In the genomic region with DNA sequence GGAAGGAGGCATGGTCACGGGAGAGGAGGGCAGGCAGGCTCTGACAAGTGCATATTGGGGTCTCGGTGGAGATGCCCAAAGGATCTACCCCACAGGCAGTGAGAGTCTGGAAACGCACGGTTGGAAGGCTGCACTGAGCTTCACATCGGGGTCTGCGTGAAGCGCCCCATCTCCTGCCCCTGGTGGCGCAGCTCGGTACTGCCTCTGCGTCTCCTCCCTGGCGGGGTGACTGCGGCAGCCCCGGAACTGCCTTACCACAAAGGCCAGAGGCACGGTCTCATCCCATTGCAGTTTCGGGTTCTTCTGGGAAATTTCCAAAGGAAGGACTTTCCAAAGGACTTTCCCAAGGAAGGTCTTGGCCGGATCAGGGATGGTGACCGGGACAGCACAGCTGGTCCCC, we compare ENCODE assay signal across 8 cellular contexts.
DNase-seq lines count a peak whose midpoint lies in the region; FAIRE-seq and TF ChIP-seq lines count a peak whose summit lies in the region.

No MANE protein-coding gene starts in this region.

- no peak for FAIRE-seq in urothelium cell line (lab: Jason Lieb, UNC)

- H3K18ac ChIP-seq in mesendoderm (ENCODE audit: low read length): no peak overlapping the region

- DNase-seq in HuH-7.5 (ENCODE audit: low spot score): peak; percentile 24
- DNase-seq in activated T-cell treated with anti-CD3 and anti-CD28 coated beads, Interleukin-2, amount 50 U/mL, for 48 hours: peak; percentile 70 to 71
- peak; percentile 39 for DNase-seq in mesendoderm
- DNase-seq in urothelium cell line (ENCODE audit: low spot score): peak; percentile 23
- DNase-seq in GDM1 (lab: John Stamatoyannopoulos, UW): no peak
- no peak for DNase-seq in NCI-H1694 treated with DMSO at 0.1 percent for 48 hours (lab: John Stamatoyannopoulos, UW)
- DNase-seq in dedifferentiated amniotic fluid mesenchymal stem cell (ENCODE audit: extremely low spot score): no peak

- no peak overlapping the region for H3K9ac ChIP-seq in mesendoderm (ENCODE audit: low read length)

- H2BK15ac ChIP-seq in mesendoderm (replicated peaks; ENCODE audit: low read depth): no peak overlapping the region

- peak; percentile 63 for TF ChIP-seq CTCF in 22Rv1 (IDR thresholded peaks at IDR 0.05)

- no peak overlapping the region for H3K4ac ChIP-seq in mesendoderm (ENCODE audit: low read depth, low read length)

- no peak overlapping the region for H3K4me3 ChIP-seq in mesendoderm (ENCODE audit: low read length)

- H2AK5ac ChIP-seq in mesendoderm (ENCODE audit: low read length): no peak overlapping the region

- no peak overlapping the region for H3K27ac ChIP-seq in 22Rv1
- H3K27ac ChIP-seq in mesendoderm (ENCODE audit: low read depth, low read length): no peak overlapping the region

- no peak overlapping the region for H4K5ac ChIP-seq in mesendoderm (ENCODE audit: low read length)

- H3K4me1 ChIP-seq in mesendoderm (ENCODE audit: control insufficient read depth, low read depth, low read length): no peaks in the 10 kb centered on the region

- H3K79me1 ChIP-seq in mesendoderm (ENCODE audit: low read length): no peaks in the 10 kb centered on the region

- H3K4me2 ChIP-seq in mesendoderm (ENCODE audit: low read length): no peak overlapping the region

- H4K8ac ChIP-seq in mesendoderm (ENCODE audit: low read depth, low read length): no peak overlapping the region

- no peak overlapping the region for H3K56ac ChIP-seq in mesendoderm (ENCODE audit: low read length)

- no peak overlapping the region for H2BK5ac ChIP-seq in mesendoderm (ENCODE audit: low read length)

- no peaks in the 10 kb centered on the region for H3K27me3 ChIP-seq in mesendoderm (ENCODE audit: insufficient read depth, low read length, poor library complexity)

- WGBS in mesendoderm (ENCODE audit: extremely low coverage, insufficient coverage, low lambda C conversion rate): no CpG with 5 or more reads among the region's 17 CpGs

- H3K79me2 ChIP-seq in mesendoderm (ENCODE audit: control insufficient read depth, insufficient read depth, low read length): no peaks in the 10 kb centered on the region

- H3K36me3 ChIP-seq in mesendoderm (ENCODE audit: control insufficient read depth, insufficient read depth, low read length): no peaks in the 10 kb centered on the region

- H2BK120ac ChIP-seq in mesendoderm (ENCODE audit: low read depth, low read length): no peak overlapping the region

- H3K23ac ChIP-seq in mesendoderm (ENCODE audit: low read length): no peak overlapping the region

Comparison
In these comparisons a context has a peak if more than half of its experiments do, and no peak if none do; other contexts are left out.
1. DNase-seq: peak in HuH-7.5 (single experiment), activated T-cell treated with anti-CD3 and anti-CD28 coated beads, Interleukin-2, amount 50 U/mL, for 48 hours (2 of 2), mesendoderm (single experiment) and urothelium cell line (single experiment); none in GDM1 (single experiment), NCI-H1694 treated with DMSO at 0.1 percent for 48 hours (single experiment) and dedifferentiated amniotic fluid mesenchymal stem cell (single experiment).